30 cellular contexts compared by ENCODE assay signal in the genomic region with DNA sequence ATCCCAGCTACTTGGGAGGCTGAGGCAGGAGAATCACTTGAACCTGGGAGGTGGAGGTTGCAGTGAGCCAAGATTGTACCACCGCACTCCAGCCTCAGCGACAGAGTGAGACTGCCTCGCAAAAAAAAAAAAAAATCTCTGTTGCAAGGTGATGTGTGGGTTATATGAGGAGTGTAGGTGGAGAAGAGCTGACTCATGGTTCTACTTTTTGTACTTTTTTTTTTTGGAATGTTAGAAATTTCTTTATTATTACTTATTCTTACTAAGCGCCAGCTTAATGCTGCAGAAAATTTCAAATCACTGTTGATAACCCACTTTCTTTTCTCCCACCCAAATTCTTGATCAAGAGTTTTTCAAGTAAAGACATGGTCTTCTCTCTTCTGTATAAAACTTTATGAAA. TPM values are rescaled to one million over a fixed set of nuclear protein-coding genes. Genes with fewer than 3 reads are reported as not detected.
A peak's percentile ranks its signal among the peaks of the same experiment; 100 is the strongest.
DNase-seq lines count a peak whose midpoint lies in the region; ATAC-seq, FAIRE-seq and TF ChIP-seq lines count a peak whose summit lies in the region.
"Had no signal": no experiment of that assay in that cellular context is flagged by ENCODE, and none has a peak within 500 bp of the region (broad histone marks: within the 10 kb centered on the region; RNA-seq: fewer than 3 reads in every experiment).

No MANE protein-coding gene starts in this region.

- H2BK15ac ChIP-seq in IMR-90 (ENCODE audit: low read depth, low read length) = no peak overlapping the region

- H3K36me3 ChIP-seq in HEK293 (ENCODE audit: control insufficient read depth in 2 of 2, insufficient read depth in 1 of 2, low read length in 2 of 2) (peaks cover 3 to 54% of the 10 kb centered on the region in 2 experiments; a peak in 2 of 3 replicates), IMR-90 (ENCODE audit: control insufficient read depth, insufficient read depth, low read length) (peaks cover 32% of the 10 kb centered on the region), K562 (ENCODE audit: control insufficient read depth, insufficient read depth, low read length) (peaks cover 51% of the 10 kb centered on the region), colonic mucosa (peaks cover 7% of the 10 kb centered on the region)

- H3K4me1 Mint-ChIP-seq in stimulated activated effector memory CD8-positive, alpha-beta T cell treated with anti-CD3 and anti-CD28 coated beads, Interleukin-12 subunit alpha, Interleukin-12 subunit beta, amount 100 ng/mL, for 72 hours = no peaks in the 10 kb centered on the region
- H3K4me1 Mint-ChIP-seq: CD4-positive, alpha-beta memory T cell; CD4-positive, CD25-positive, alpha-beta regulatory T cell; CD8-positive, alpha-beta memory T cell had no signal

- DNase-seq in IMR-90 = no peak
- no peak for DNase-seq in K562 (ENCODE audit: extremely low read depth in 1 of 4, low spot score in 3 of 4)
- DNase-seq in stimulated activated effector memory CD8-positive, alpha-beta T cell treated with anti-CD3 and anti-CD28 coated beads, Interleukin-12 subunit alpha, Interleukin-12 subunit beta, amount 100 ng/mL, for 72 hours (ENCODE audit: low spot score in 2 of 2) = no peak
- DNase-seq in NCI-H1436 treated with DMSO at 0.1 percent for 48 hours (lab: John Stamatoyannopoulos, UW) = no peak
- DNase-seq in colonic mucosa = no peak
- DNase-seq: 8988T; ACHN; BE2C; C1 segment of cervical spinal cord; CD4-positive, alpha-beta memory T cell; CD4-positive, CD25-positive, alpha-beta regulatory T cell; CD8-positive, alpha-beta memory T cell; COR-L47; DMS 273 treated with DMSO at 0.1 percent for 48 hours; DMS153; DMS53; DMS79; DND-41; EL; GDM1 had no signal

- H2AK5ac ChIP-seq in IMR-90 (ENCODE audit: low read depth, low read length) = no peak overlapping the region

- H3K27me3 ChIP-seq in IMR-90 (ENCODE audit: control insufficient read depth, insufficient read depth, low read length) (no peaks in the 10 kb centered on the region), K562 (ENCODE audit: control insufficient read depth in 2 of 2, insufficient read depth in 2 of 2, low read length in 2 of 2) (no peaks in the 10 kb centered on the region), colonic mucosa (no peaks in the 10 kb centered on the region)
- H3K27me3 ChIP-seq: BE2C, BLaER1 had no signal

- peaks cover 81% of the 10 kb centered on the region for H3K36me3 Mint-ChIP-seq in stimulated activated effector memory CD8-positive, alpha-beta T cell treated with anti-CD3 and anti-CD28 coated beads, Interleukin-12 subunit alpha, Interleukin-12 subunit beta, amount 100 ng/mL, for 72 hours

- POLR2A ChIA-PET in HEK293 (lab: Yijun Ruan, JAX) (no interaction called here), IMR-90 (lab: Charles Lee; ENCODE audit: unreplicated experiment) (no interaction called here), K562 (lab: Yijun Ruan, JAX) (no interaction called here)

- 100% methylated on average over 2 of the region's 4 CpGs; no CpG with 5 or more reads in 1 of the 2 experiments for WGBS in IMR-90 (ENCODE audit: extremely low coverage in 2 of 2, insufficient read length in 1 of 2), 2 experiments
- 96% methylated on average over 4 of the region's 4 CpGs for WGBS in K562 (ENCODE audit: insufficient coverage, low coverage, missing lambda C conversion rate)

- H3K14ac ChIP-seq in IMR-90 (replicated peaks; ENCODE audit: low read depth, low read length) = no peak overlapping the region

- no peak overlapping the region for H3K23ac ChIP-seq in IMR-90 (ENCODE audit: low read depth, low read length)

- ATAC-seq in IMR-90 (ENCODE audit: low read depth) (no peak), K562 (no peak), GM19035 (IDR thresholded peaks at IDR 0.05; ENCODE audit: unreplicated experiment) (no peak)
- ATAC-seq in stimulated activated effector memory CD8-positive, alpha-beta T cell treated with anti-CD3 and anti-CD28 coated beads, Interleukin-12 subunit alpha, Interleukin-12 subunit beta, amount 100 ng/mL, for 72 hours = no peak
- ATAC-seq: GM12878 had no signal

- TF ChIP-seq RAD21 in IMR-90 (IDR thresholded peaks at IDR 0.05; ENCODE audit: low read length) (no peak), K562 (CRISPR knock-in tag; conservative IDR thresholded peaks at IDR 0.05 in 1 of 2, IDR thresholded peaks at IDR 0.05 in 1 of 2) (no peak)

- H3K4me3 Mint-ChIP-seq in stimulated activated effector memory CD8-positive, alpha-beta T cell treated with anti-CD3 and anti-CD28 coated beads, Interleukin-12 subunit alpha, Interleukin-12 subunit beta, amount 100 ng/mL, for 72 hours = no peak overlapping the region
- H3K4me3 Mint-ChIP-seq: CD14-positive monocyte; CD4-positive, alpha-beta memory T cell; CD4-positive, CD25-positive, alpha-beta regulatory T cell; CD8-positive, alpha-beta memory T cell had no signal

- H3K56ac ChIP-seq in IMR-90 (ENCODE audit: extremely low read depth, insufficient read depth, low read length) = no peak overlapping the region

- H4K20me1 ChIP-seq in IMR-90 (ENCODE audit: insufficient read depth, low read length) (no peaks in the 10 kb centered on the region), K562 (replicated peaks; ENCODE audit: control insufficient read depth, insufficient read depth, low read length) (no peaks in the 10 kb centered on the region)
- H4K20me1 ChIP-seq: BLaER1 had no signal

- BruUV-seq in IMR-90 (replicated peaks; lab: Mats Ljungman, UMichigan) (no TSS peak), K562 (replicated peaks; lab: Mats Ljungman, UMichigan) (no TSS peak)

- H3K27ac ChIP-seq in HEK293 (ENCODE audit: extremely low read depth, low read depth, low read length) = no peak overlapping the region
- H3K27ac ChIP-seq in IMR-90 (ENCODE audit: insufficient read depth, low read length) = no peak overlapping the region
- no peak overlapping the region for H3K27ac ChIP-seq in K562 (ENCODE audit: extremely low read depth, low read depth, low read length)
- no peak overlapping the region for H3K27ac ChIP-seq in colonic mucosa
- H3K27ac ChIP-seq: BLaER1 had no signal

- H4K91ac ChIP-seq in IMR-90 (ENCODE audit: insufficient read depth, low read depth, low read length) = no peak overlapping the region

- intact Hi-C loops in IMR-90 (cut with micrococcal nuclease) (no loop called here), K562 (cut with micrococcal nuclease) (no loop called here), colonic mucosa (cut with DNase I) (no loop called here)

- TF ChIP-seq CTCF in HEK293 (tag by site-specific recombination; IDR thresholded peaks at IDR 0.05) (no peak), IMR-90 (conservative IDR thresholded peaks at IDR 0.05; ENCODE audit: low read depth, low read length) (no peak), K562 (IDR thresholded peaks at IDR 0.05 in 2 of 3, conservative IDR thresholded peaks at IDR 0.05 in 1 of 3; ENCODE audit: insufficient read depth in 2 of 3, low read depth in 1 of 3, low read length in 3 of 3) (no peak), colonic mucosa (IDR thresholded peaks at IDR 0.05) (no peak)

- dilution Hi-C loops in IMR-90 (cut with HindIII; ENCODE audit: low sequenced_read_pairs, unreplicated experiment) = no loop called here

- H2BK120ac ChIP-seq in IMR-90 (ENCODE audit: low read depth, low read length) = no peak overlapping the region

- H3K9me1 ChIP-seq in IMR-90 (ENCODE audit: insufficient read depth, low read length) = no peaks in the 10 kb centered on the region
- H3K9me1 ChIP-seq in K562 (ENCODE audit: control insufficient read depth, insufficient read depth, low read length) = no peaks in the 10 kb centered on the region

- no peak overlapping the region for H2BK5ac ChIP-seq in IMR-90 (ENCODE audit: low read depth, low read length, poor library complexity, severe bottlenecking)

- H3K9ac ChIP-seq in IMR-90 (ENCODE audit: low read depth, low read length) (no peak overlapping the region), K562 (ENCODE audit: insufficient read depth in 1 of 2, low read depth in 2 of 2, low read length in 2 of 2) (no peak overlapping the region), colonic mucosa (ENCODE audit: low read depth in 2 of 2, low read length in 2 of 2) (no peak overlapping the region)
- H3K9ac ChIP-seq: BLaER1 had no signal

- TF ChIP-seq POLR2A in IMR-90 (IDR thresholded peaks at IDR 0.05; ENCODE audit: low read depth, low read length) (no peak), K562 (conservative IDR thresholded peaks at IDR 0.05) (no peak)

- H3K4me1 ChIP-seq in HEK293 (ENCODE audit: control insufficient read depth, insufficient read depth, low read length) (no peaks in the 10 kb centered on the region), IMR-90 (ENCODE audit: control insufficient read depth, insufficient read depth, low read length) (no peaks in the 10 kb centered on the region), K562 (replicated peaks in 1 of 2; ENCODE audit: control insufficient read depth in 2 of 2, insufficient read depth in 2 of 2, low read length in 2 of 2) (no peaks in the 10 kb centered on the region), colonic mucosa (no peaks in the 10 kb centered on the region)
- H3K4me1 ChIP-seq: BE2C, BLaER1 had no signal

- H3K9me3 ChIP-seq in HEK293 (ENCODE audit: control insufficient read depth, insufficient read depth, low read depth, low read length) (no peaks in the 10 kb centered on the region), IMR-90 (ENCODE audit: control insufficient read depth, insufficient read depth, low read length) (no peaks in the 10 kb centered on the region), K562 (replicated peaks; ENCODE audit: control insufficient read depth, insufficient read depth, low read depth, low read length) (no peaks in the 10 kb centered on the region), colonic mucosa (no peaks in the 10 kb centered on the region)
- H3K9me3 ChIP-seq: BE2C, BLaER1 had no signal

- H3K4ac ChIP-seq in IMR-90 (ENCODE audit: low read depth, low read length) = no peak overlapping the region

- H3K79me1 ChIP-seq in IMR-90 (ENCODE audit: low read depth in 1 of 2, low read length in 2 of 2) = 0 out of 4 replicates have a peak, but pooled peaks cover 0 to 2% of the 10 kb centered on the region in 2 experiments

- H3K4me3 ChIP-seq in HEK293 (ENCODE audit: low read depth, low read length) (no peak overlapping the region), IMR-90 (ENCODE audit: insufficient read depth, low read depth, low read length) (no peak overlapping the region), K562 (no peak overlapping the region), colonic mucosa (no peak overlapping the region)
- H3K4me3 ChIP-seq: BLaER1, GM12878 had no signal

- H3K4me2 ChIP-seq in IMR-90 (ENCODE audit: low read depth, low read length) (no peak overlapping the region), K562 (ENCODE audit: insufficient read depth, low read length) (no peak overlapping the region)
- H3K4me2 ChIP-seq: BLaER1 had no signal

- no peak for TF ChIP-seq EP300 in K562 (IDR thresholded peaks at IDR 0.05; ENCODE audit: low read length)

- peak overlapping the region; percentile 33 for H3K27ac Mint-ChIP-seq in stimulated activated effector memory CD8-positive, alpha-beta T cell treated with anti-CD3 and anti-CD28 coated beads, Interleukin-12 subunit alpha, Interleukin-12 subunit beta, amount 100 ng/mL, for 72 hours

- H2AFZ ChIP-seq in IMR-90 (replicated peaks; ENCODE audit: low read length, poor library complexity) (no peak overlapping the region), K562 (ENCODE audit: low read depth, low read length) (no peak overlapping the region)

- H3K79me2 ChIP-seq in K562 (ENCODE audit: control insufficient read depth, insufficient read depth, low read length) = no peaks in the 10 kb centered on the region

- H3K9me3 Mint-ChIP-seq in stimulated activated effector memory CD8-positive, alpha-beta T cell treated with anti-CD3 and anti-CD28 coated beads, Interleukin-12 subunit alpha, Interleukin-12 subunit beta, amount 100 ng/mL, for 72 hours = no peaks in the 10 kb centered on the region
- H3K9me3 Mint-ChIP-seq: CD14-positive monocyte; CD4-positive, alpha-beta memory T cell; CD4-positive, CD25-positive, alpha-beta regulatory T cell; CD8-positive, alpha-beta memory T cell had no signal

- no peak overlapping the region for H4K5ac ChIP-seq in IMR-90 (ENCODE audit: low read depth, low read length)

- FAIRE-seq in K562 (lab: Jason Lieb, UNC) = no peak
- FAIRE-seq: A204.1, GM12878, GM12892, GM18507, GM19239 had no signal

- no peak overlapping the region for H2AK9ac ChIP-seq in IMR-90 (replicated peaks; ENCODE audit: low read depth, low read length, poor library complexity)

- in situ Hi-C loops in IMR-90 (cut with MboI; ENCODE audit: low sequenced_read_pairs) = no loop called here
- in situ Hi-C loops in K562 (cut with MboI) = no loop called here

- no peak overlapping the region for H3K18ac ChIP-seq in IMR-90 (ENCODE audit: low read depth, low read length)

- CTCF ChIA-PET in HEK293 (lab: Yijun Ruan, JAX) (no interaction called here), IMR-90 (lab: Yijun Ruan, JAX) (interaction anchor here (0.7 kb wide), 1 partner anchor 10 kb away, joined by 9 read pairs; no protein-coding TSS in a partner anchor), K562 (lab: Yijun Ruan, JAX; ENCODE audit: low intra/inter-chr PET ratio) (no interaction called here)

- H4K8ac ChIP-seq in IMR-90 (ENCODE audit: low read depth in 2 of 2, low read length in 2 of 2) = no peak overlapping the region

- H2BK20ac ChIP-seq in IMR-90 (ENCODE audit: low read depth, low read length) = no peak overlapping the region

RNA-seq across cellular contexts. Expression of gene DNAJB13, which starts 29.6 kb away (rescaled TPM):
- total RNA-seq in IMR-90 (2012; rRNA removed) (0.18 and 0.28 TPM in 2 replicates), K562 (2014; rRNA removed) (not detected in 2 replicates), K562 (2014; rRNA removed; fragmentation: Illumina TruSeq; extraction: Trizol) (not detected in 2 replicates), K562 (2015; rRNA removed; fragmentation: Illumina TruSeq; extraction: Trizol) (not detected in 2 replicates), K562 (2021) (not detected in 2 replicates), colonic mucosa (not detected)
- polyA plus RNA-seq in IMR-90 (2012; rRNA removed) (0.10 and 0.48 TPM in 2 replicates), K562 (2011; rRNA removed) (0.14 and 0.46 TPM in 2 replicates), K562 (2014; fragmentation: Illumina TruSeq; extraction: Trizol) (not detected in 2 replicates), K562 (2014; fragmentation: Nextera tagmentation; extraction: Ambion mirVana) (not detected), K562 (2014; rRNA removed) (0.04 TPM in 1 of 2 replicates, not detected in the other)
- 0.14 TPM in 1 of 2 replicates, not detected in the other for polyA plus RNA-seq in IMR-90 (2012; cell fraction: cytosol; rRNA removed)
- 0.15 and 0.33 TPM in 2 replicates for polyA plus RNA-seq in IMR-90 (2012; cell fraction: nucleus; rRNA removed; ENCODE audit: low replicate concordance)
- 0.69 TPM in 1 of 2 replicates, not detected in the other for total RNA-seq in K562 (2011; cell fraction: chromatin; rRNA removed; ENCODE audit: low replicate concordance)
- total RNA-seq in K562 (2011; cell fraction: nucleolus; rRNA removed) = not detected in 2 replicates
- 0.31 and 0.81 TPM in 2 replicates for total RNA-seq in K562 (2011; cell fraction: nucleoplasm; rRNA removed)
- polyA plus RNA-seq in K562 (2011; cell fraction: cytosol; rRNA removed) = 0.13 TPM in 1 of 2 replicates, not detected in the other
- polyA plus RNA-seq in K562 (2011; cell fraction: nucleus; rRNA removed) = 0.73 and 1.4 TPM in 2 replicates
- polyA plus RNA-seq in K562 (2012) = 0.08 and 0.10 TPM in 2 replicates
- 0.15 TPM in 1 of 2 replicates, not detected in the other for polyA minus RNA-seq in K562 (2011; rRNA and poly(A)+ RNA removed)
- not detected in 2 replicates for polyA minus RNA-seq in K562 (2011; cell fraction: cytosol; rRNA and poly(A)+ RNA removed)
- 0.13 and 0.44 TPM in 2 replicates for polyA minus RNA-seq in K562 (2011; cell fraction: nucleus; rRNA and poly(A)+ RNA removed)
- total RNA-seq: CD4-positive, CD25-positive, alpha-beta regulatory T cell; Daoy; GM12878 had no signal
- polyA plus RNA-seq: CD14-positive monocyte; CD8-positive, alpha-beta memory T cell had no signal

RNA-seq across cellular contexts. Expression of gene PAAF1, which starts 44.4 kb away (rescaled TPM):
- total RNA-seq in IMR-90 (2012; rRNA removed) (15.0 and 15.1 TPM in 2 replicates), K562 (2014; rRNA removed) (13.5 and 15.8 TPM in 2 replicates), K562 (2014; rRNA removed; fragmentation: Illumina TruSeq; extraction: Trizol) (17.8 and 20.7 TPM in 2 replicates), K562 (2015; rRNA removed; fragmentation: Illumina TruSeq; extraction: Trizol) (16.3 and 17.3 TPM in 2 replicates), K562 (2021) (23.9 and 29.7 TPM in 2 replicates), colonic mucosa (10 to 100 TPM; 13.2 to 17.8 TPM)
- polyA plus RNA-seq in IMR-90 (2012; rRNA removed) (12.6 and 16.4 TPM in 2 replicates), K562 (2011; rRNA removed) (23.3 and 27.9 TPM in 2 replicates), K562 (2014; fragmentation: Illumina TruSeq; extraction: Trizol) (38.0 and 38.5 TPM in 2 replicates), K562 (2014; fragmentation: Nextera tagmentation; extraction: Ambion mirVana) (10 to 100 TPM; 69.2 to 78.6 TPM), K562 (2014; rRNA removed) (20.3 and 20.4 TPM in 2 replicates)
- 4.6 and 6.3 TPM in 2 replicates for polyA plus RNA-seq in IMR-90 (2012; cell fraction: cytosol; rRNA removed)
- polyA plus RNA-seq in IMR-90 (2012; cell fraction: nucleus; rRNA removed; ENCODE audit: low replicate concordance) = 4.6 and 22.0 TPM in 2 replicates
- 43.5 and 61.5 TPM in 2 replicates for total RNA-seq in K562 (2011; cell fraction: chromatin; rRNA removed; ENCODE audit: low replicate concordance)
- 24.2 and 25.5 TPM in 2 replicates for total RNA-seq in K562 (2011; cell fraction: nucleolus; rRNA removed)
- 48.0 and 66.3 TPM in 2 replicates for total RNA-seq in K562 (2011; cell fraction: nucleoplasm; rRNA removed)
- polyA plus RNA-seq in K562 (2011; cell fraction: cytosol; rRNA removed) = 18.3 and 24.7 TPM in 2 replicates
- 20.5 and 26.2 TPM in 2 replicates for polyA plus RNA-seq in K562 (2011; cell fraction: nucleus; rRNA removed)
- polyA plus RNA-seq in K562 (2012) = 25.3 and 29.5 TPM in 2 replicates
- 35.6 and 38.4 TPM in 2 replicates for polyA minus RNA-seq in K562 (2011; rRNA and poly(A)+ RNA removed)
- 8.0 and 11.9 TPM in 2 replicates for polyA minus RNA-seq in K562 (2011; cell fraction: cytosol; rRNA and poly(A)+ RNA removed)
- polyA minus RNA-seq in K562 (2011; cell fraction: nucleus; rRNA and poly(A)+ RNA removed) = 9.8 and 16.3 TPM in 2 replicates

RNA-seq across cellular contexts. Expression of gene COA4, which starts 44.5 kb away (rescaled TPM):
- total RNA-seq in IMR-90 (2012; rRNA removed) = 78.0 and 95.5 TPM in 2 replicates
- 97.4 and 117 TPM in 2 replicates for polyA plus RNA-seq in IMR-90 (2012; rRNA removed)
- polyA plus RNA-seq in IMR-90 (2012; cell fraction: cytosol; rRNA removed) = 166 and 219 TPM in 2 replicates
- 67.1 and 69.9 TPM in 2 replicates for polyA plus RNA-seq in IMR-90 (2012; cell fraction: nucleus; rRNA removed; ENCODE audit: low replicate concordance)
- total RNA-seq in K562 (2011; cell fraction: chromatin; rRNA removed; ENCODE audit: low replicate concordance) = 72.1 and 91.8 TPM in 2 replicates
- total RNA-seq in K562 (2011; cell fraction: nucleolus; rRNA removed) = 90.9 and 111 TPM in 2 replicates
- 115 and 164 TPM in 2 replicates for total RNA-seq in K562 (2011; cell fraction: nucleoplasm; rRNA removed)
- total RNA-seq in K562 (2014; rRNA removed) = 255 and 270 TPM in 2 replicates
- total RNA-seq in K562 (2014; rRNA removed; fragmentation: Illumina TruSeq; extraction: Trizol) = 116 and 124 TPM in 2 replicates
- total RNA-seq in K562 (2015; rRNA removed; fragmentation: Illumina TruSeq; extraction: Trizol) = 145 and 156 TPM in 2 replicates
- 128 and 131 TPM in 2 replicates for total RNA-seq in K562 (2021)
- 119 and 131 TPM in 2 replicates for polyA plus RNA-seq in K562 (2011; rRNA removed)
- 152 and 223 TPM in 2 replicates for polyA plus RNA-seq in K562 (2011; cell fraction: cytosol; rRNA removed)
- 87.7 and 109 TPM in 2 replicates for polyA plus RNA-seq in K562 (2011; cell fraction: nucleus; rRNA removed)
- polyA plus RNA-seq in K562 (2012) = 80.7 and 136 TPM in 2 replicates
- 161 and 208 TPM in 2 replicates for polyA plus RNA-seq in K562 (2014; fragmentation: Illumina TruSeq; extraction: Trizol)
- polyA plus RNA-seq in K562 (2014; fragmentation: Nextera tagmentation; extraction: Ambion mirVana) = 100 to 1,000 TPM; 108 to 152 TPM
- polyA plus RNA-seq in K562 (2014; rRNA removed) = 226 and 257 TPM in 2 replicates
- polyA minus RNA-seq in K562 (2011; rRNA and poly(A)+ RNA removed) = 58.5 and 70.3 TPM in 2 replicates
- 27.0 and 50.5 TPM in 2 replicates for polyA minus RNA-seq in K562 (2011; cell fraction: cytosol; rRNA and poly(A)+ RNA removed)
- polyA minus RNA-seq in K562 (2011; cell fraction: nucleus; rRNA and poly(A)+ RNA removed) = 37.2 and 45.5 TPM in 2 replicates
- 100 to 1,000 TPM in 1 of 2 donors, 10 to 100 TPM in 1; 60.8 to 111 TPM for total RNA-seq in colonic mucosa
